ENCODE assay signal across 23 cellular contexts in genomic region chr15:71517751-71518150, GRCh38.
"Had no signal": no experiment of that assay in that cellular context is flagged by ENCODE, and none has a peak within 500 bp of the region (broad histone marks: within the 10 kb centered on the region; RNA-seq: fewer than 3 reads in every experiment).

No MANE protein-coding gene starts in this region.

- FAIRE-seq: HTR-8/SVneo, RCC 7860 had no signal

- H3K4me2 ChIP-seq: KMS-11 had no signal

- H3K27ac ChIP-seq: HL-60, KMS-11, SJSA1, SK-N-MC had no signal

- H3K4me3 ChIP-seq: SJSA1, SK-N-MC had no signal

- DNase-seq: Kasumi-1, MM.1S, NCI-H1092 treated with DMSO at 0.1 percent for 48 hours, NCI-H1436, NCI-H187, NCI-H2029, NCI-H2081 treated with DMSO at 0.1 percent for 48 hours, NCI-H2171, NCI-H226, NCI-H446, NCI-H510A, NCI-H524 treated with DMSO at 0.1 percent for 48 hours, NCI-H69, NCI-H774, Right ventricle myocardium superior, RPMI8226, SIG-M5 had no signal

- H3K9me3 ChIP-seq: SJSA1 had no signal

- H3K27me3 ChIP-seq: SJSA1 had no signal

- H3K36me3 ChIP-seq: SJSA1 had no signal
